In genomic region chr22:21652010-21652546, GRCh38 we compare ENCODE assay signal across 8 cellular contexts. TPM values are rescaled to one million over a fixed set of nuclear protein-coding genes. Genes with fewer than 3 reads are reported as not detected.
A peak's percentile ranks its signal among the peaks of the same experiment; 100 is the strongest.
DNase-seq lines count a peak whose midpoint lies in the region; ATAC-seq and TF ChIP-seq lines count a peak whose summit lies in the region.

No MANE protein-coding gene starts in this region.

- intact Hi-C loops in mammary epithelial cell (cut with micrococcal nuclease) (no loop called here), spleen (cut with DNase I; ENCODE audit: low total_unique reads) (no loop called here)

- ATAC-seq in GM18520 (IDR thresholded peaks at IDR 0.05; ENCODE audit: unreplicated experiment) (peak; percentile 89), HG03039 (IDR thresholded peaks at IDR 0.05; ENCODE audit: unreplicated experiment) (peak; percentile 79)

- H3K4me1 ChIP-seq in ACC112 (ENCODE audit: control insufficient read depth, insufficient read depth, low read length, unreplicated experiment) (peaks cover 8% of the 10 kb centered on the region), mammary epithelial cell (ENCODE audit: insufficient read depth, low read length) (peaks cover 14% of the 10 kb centered on the region), spleen (peaks cover 4 to 38% (median 31%) of the 10 kb centered on the region in 6 donors)

- H3K79me2 ChIP-seq in ACC112 (ENCODE audit: control insufficient read depth, insufficient read depth, low read length, unreplicated experiment) (no peaks in the 10 kb centered on the region), mammary epithelial cell (ENCODE audit: insufficient read depth, low read length) (no peaks in the 10 kb centered on the region)

- TF ChIP-seq POLR2A in spleen (IDR thresholded peaks at IDR 0.05), result no peak

- H3K4me2 ChIP-seq in mammary epithelial cell (ENCODE audit: insufficient read depth, low read depth, low read length), result peak overlapping the region; percentile 100

- no peaks in the 10 kb centered on the region for H3K27me3 ChIP-seq in ACC112 (ENCODE audit: insufficient read depth, low read length)
- no peaks in the 10 kb centered on the region for H3K27me3 ChIP-seq in mammary epithelial cell (ENCODE audit: insufficient read depth, low read length)
- H3K27me3 ChIP-seq in spleen (replicated peaks in 1 of 7), result no peaks in the 10 kb centered on the region

- no peaks in the 10 kb centered on the region for H4K20me1 ChIP-seq in mammary epithelial cell (ENCODE audit: insufficient read depth, low read length)

- CTCF ChIA-PET in mammary epithelial cell (lab: Charles Lee; ENCODE audit: low non-redundant PET), result no interaction called here

- H2AFZ ChIP-seq in ACC112 (ENCODE audit: low read length, unreplicated experiment) (peak overlapping the region; percentile 55), mammary epithelial cell (ENCODE audit: low read depth, low read length) (peak overlapping the region; percentile 99)

- peak overlapping the region; percentile 53 for H3K9ac ChIP-seq in mammary epithelial cell (ENCODE audit: insufficient read depth, low read length)

- in situ Hi-C loops in mammary epithelial cell (cut with MboI; ENCODE audit: low sequenced_read_pairs in 2 of 2), result no loop called here

- H3K27ac ChIP-seq in ACC112 (ENCODE audit: low read depth, low read length), result no peak overlapping the region
- peak overlapping the region; percentile 68; the same call in 1 of the 2 replicates for H3K27ac ChIP-seq in VCaP
- H3K27ac ChIP-seq in mammary epithelial cell (ENCODE audit: insufficient read depth, low read depth, low read length), result peak overlapping the region; percentile 32
- H3K27ac ChIP-seq in spleen, result peak overlapping the region in 3 of 8 donors; percentile 20 to 56 (median 24)

- dilution Hi-C loops in mammary epithelial cell (cut with HindIII; ENCODE audit: low sequenced_read_pairs), result loop anchor here (5.0 kb wide), 2 partner anchors 45 to 55 kb away; no protein-coding TSS in a partner anchor

- H3K9me3 ChIP-seq in mammary epithelial cell (replicated peaks; ENCODE audit: insufficient read depth, low read length), result no peaks in the 10 kb centered on the region
- H3K9me3 ChIP-seq in spleen, result no peaks in the 10 kb centered on the region

- WGBS in mammary epithelial cell (ENCODE audit: low coverage, missing lambda C conversion rate), result under 1% methylated on average over 24 of the region's 44 CpGs
- WGBS in spleen, 5 donors, result 0 to 1% (median 1%) methylated on average over 20 to 44 of the region's 44 CpGs

- no peaks in the 10 kb centered on the region for H3K36me3 ChIP-seq in ACC112 (ENCODE audit: insufficient read depth, low read length)
- H3K36me3 ChIP-seq in mammary epithelial cell (ENCODE audit: insufficient read depth, low read length), result peaks cover 5% of the 10 kb centered on the region
- H3K36me3 ChIP-seq in spleen, result peaks cover 0 to 21% (median 0%) of the 10 kb centered on the region in 6 donors

- H3K4me3 ChIP-seq in ACC112 (ENCODE audit: low read depth, low read length) (peak overlapping the region; percentile 85), mammary epithelial cell (replicated peaks in 1 of 3; ENCODE audit: insufficient read depth in 1 of 3, low read depth in 2 of 3, low read length in 3 of 3) (peak overlapping the region; percentile 77 to 97 (median 89)), spleen (peak overlapping the region; percentile 45 to 86 (median 62))

- DNase-seq in NCI-H2171 (lab: John Stamatoyannopoulos, UW) (peak; percentile 93), mammary epithelial cell (peak; percentile 85), iris pigment epithelial cell (ENCODE audit: low read depth) (peak; percentile 89), spleen (peak; percentile 95)

- no TSS peak for BruUV-seq in mammary epithelial cell (replicated peaks; lab: Mats Ljungman, UMichigan)

- TF ChIP-seq CTCF in VCaP (conservative IDR thresholded peaks at IDR 0.05), result no peak
- TF ChIP-seq CTCF in mammary epithelial cell (conservative IDR thresholded peaks at IDR 0.05 in 1 of 2, IDR thresholded peaks at IDR 0.05 in 1 of 2; ENCODE audit: extremely low read depth in 1 of 2, insufficient read depth in 1 of 2, low read depth in 1 of 2, low read length in 2 of 2), result no peak
- peak in 1 of 11 experiments; percentile 24 for TF ChIP-seq CTCF in spleen (IDR thresholded peaks at IDR 0.05 in 8 of 11, conservative IDR thresholded peaks at IDR 0.05 in 3 of 11)

RNA-seq across cellular contexts. Expression of gene SDF2L1, which starts 10.0 kb away (rescaled TPM):
- 10 to 100 TPM; 13.3 to 52.0 TPM for total RNA-seq in mammary epithelial cell
- 56.2 TPM for polyA plus RNA-seq in mammary epithelial cell
- polyA minus RNA-seq in mammary epithelial cell, result 14.6 TPM
- 10 to 100 TPM; 27.9 to 51.9 (median 36.0) TPM for total RNA-seq in spleen
- 10 to 100 TPM; 16.6 to 43.9 (median 32.9) TPM for polyA plus RNA-seq in spleen

RNA-seq across cellular contexts. Expression of gene PPIL2, which starts 13.7 kb away (rescaled TPM):
- total RNA-seq in mammary epithelial cell (10 to 100 TPM; 18.2 to 35.2 TPM), spleen (10 to 100 TPM; 43.2 to 71.5 (median 54.9) TPM)
- polyA plus RNA-seq in mammary epithelial cell (21.8 TPM), spleen (10 to 100 TPM; 23.7 to 51.8 (median 39.1) TPM)
- polyA minus RNA-seq in mammary epithelial cell, result 35.6 TPM

RNA-seq across cellular contexts. Expression of gene CCDC116, which starts 19.5 kb away (rescaled TPM):
- total RNA-seq in mammary epithelial cell, result under 1 TPM; 0.17 to 0.31 TPM
- 0.03 TPM for polyA plus RNA-seq in mammary epithelial cell
- not detected for polyA minus RNA-seq in mammary epithelial cell
- total RNA-seq in spleen, result under 1 TPM; 0.24 to 0.66 (median 0.51) TPM
- polyA plus RNA-seq in spleen, result under 1 TPM; 0.45 to 0.63 (median 0.47) TPM

RNA-seq across cellular contexts. Expression of gene YDJC, which starts 22.3 kb away (rescaled TPM):
- total RNA-seq in mammary epithelial cell (10 to 100 TPM; 33.8 to 47.6 TPM), spleen (10 to 100 TPM; 19.0 to 35.0 (median 23.8) TPM)
- polyA plus RNA-seq in mammary epithelial cell (41.1 TPM), spleen (10 to 100 TPM; 41.0 to 54.3 (median 44.6) TPM)
- polyA minus RNA-seq in mammary epithelial cell, result 29.9 TPM
